2 cellular contexts compared by ENCODE assay signal in genomic region chr12:122891661-122892525, GRCh38.
TF ChIP-seq lines count a peak whose summit lies in the region.

No MANE protein-coding gene starts in this region.

TF ChIP-seq in HepG2, 621 proteins besides CTCF, POLR2A, EP300 and RAD21:
- TF ChIP-seq SRF (IDR thresholded peaks at IDR 0.05; ENCODE audit: low read depth, low read length) (peak; percentile 70), ZFAT (CRISPR knock-in tag; conservative IDR thresholded peaks at IDR 0.05) (no peak)
TF ChIP-seq in HepG2: peak in this region for 1.

TF ChIP-seq in K562, 482 proteins besides CTCF, POLR2A, EP300 and RAD21:
- TF ChIP-seq CBFA2T3 (IDR thresholded peaks at IDR 0.05) (peak; percentile 9; the same call in 1 of the 2 replicates), IRF2 (CRISPR knock-in tag; IDR thresholded peaks at IDR 0.05) (no peak), KDM1A (IDR thresholded peaks at IDR 0.05) (peak; percentile 88 to 90), HDAC1 (IDR thresholded peaks at IDR 0.05) (peak in 1 of 2 experiments; percentile 68; a peak in 2 of 4 replicates), NFIC (IDR thresholded peaks at IDR 0.05) (no peak), JUND (IDR thresholded peaks at IDR 0.05; ENCODE audit: borderline replicate concordance, low read depth, low read length) (peak; percentile 15; the same call in 1 of the 2 replicates), JUND (tag; IDR thresholded peaks at IDR 0.05; ENCODE audit: borderline replicate concordance, low read depth, low read length) (no peak), MAFK (IDR thresholded peaks at IDR 0.05; ENCODE audit: low read length) (no peak), E2F3 (CRISPR knock-in tag; IDR thresholded peaks at IDR 0.05) (no peak), CEBPB (tag; IDR thresholded peaks at IDR 0.05) (peak; percentile 67), SRF (CRISPR knock-in tag; IDR thresholded peaks at IDR 0.05) (peak in 1 of 2 experiments; percentile 72; a peak in 1 of 4 replicates), ZNF407 (IDR thresholded peaks at IDR 0.05; ENCODE audit: low read depth) (no peak), DPF2 (IDR thresholded peaks at IDR 0.05) (peak; percentile 33; the same call in 1 of the 2 replicates), COPS2 (conservative IDR thresholded peaks at IDR 0.05) (no peak), CEBPG (CRISPR knock-in tag; IDR thresholded peaks at IDR 0.05) (no peak), CEBPG (tag; conservative IDR thresholded peaks at IDR 0.05 in 1 of 2, IDR thresholded peaks at IDR 0.05 in 1 of 2) (0 out of 4 replicates have a peak, but pooled peaks of 1 of the 2 experiments have one; percentile 26)
- TF ChIP-seq, protein P1, sequence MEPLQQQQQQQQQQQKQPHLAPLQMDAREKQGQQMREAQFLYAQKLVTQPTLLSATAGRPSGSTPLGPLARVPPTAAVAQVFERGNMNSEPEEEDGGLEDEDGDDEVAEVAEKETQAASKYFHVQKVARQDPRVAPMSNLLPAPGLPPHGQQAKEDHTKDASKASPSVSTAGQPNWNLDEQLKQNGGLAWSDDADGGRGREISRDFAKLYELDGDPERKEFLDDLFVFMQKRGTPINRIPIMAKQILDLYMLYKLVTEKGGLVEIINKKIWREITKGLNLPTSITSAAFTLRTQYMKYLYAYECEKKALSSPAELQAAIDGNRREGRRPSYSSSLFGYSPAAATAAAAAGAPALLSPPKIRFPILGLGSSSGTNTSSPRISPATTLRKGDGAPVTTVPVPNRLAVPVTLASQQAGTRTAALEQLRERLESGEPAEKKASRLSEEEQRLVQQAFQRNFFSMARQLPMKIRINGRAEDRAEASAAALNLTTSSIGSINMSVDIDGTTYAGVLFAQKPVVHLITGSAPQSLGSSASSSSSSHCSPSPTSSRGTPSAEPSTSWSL (CRISPR knock-in tag; IDR thresholded peaks at IDR 0.05; ENCODE audit: borderline replicate concordance): no peak
